Comparison of ENCODE assay signal across 23 cellular contexts in genomic region chr6:132236281-132236680, GRCh38.
"Had no signal": no experiment of that assay in that cellular context is flagged by ENCODE, and none has a peak within 500 bp of the region (broad histone marks: within the 10 kb centered on the region; RNA-seq: fewer than 3 reads in every experiment).

No MANE protein-coding gene starts in this region.

- H3K4me1 Mint-ChIP-seq: activated naive CD8-positive, alpha-beta T cell treated with anti-CD3 and anti-CD28 coated beads, Interleukin-2, amount 10 ng/mL, durations not matched to agents 7 days and 5 days had no signal

- H3K36me3 ChIP-seq: gastrocnemius medialis, left ventricle myocardium inferior, right lobe of liver, spleen, thoracic aorta, upper lobe of left lung had no signal

- H3K27ac Mint-ChIP-seq: activated B cell treated with CpG ODN at 0.5 μM for 24 hours; activated CD8-positive, alpha-beta T cell treated with anti-CD3 and anti-CD28 coated beads, Interleukin-2, amount 10 ng/mL, durations not matched to agents 7 days and 5 days; activated naive CD8-positive, alpha-beta T cell treated with anti-CD3 and anti-CD28 coated beads, Interleukin-2, amount 10 ng/mL, durations not matched to agents 7 days and 5 days; activated T-cell treated with anti-CD3 and anti-CD28 coated beads, Interleukin-2, amount 50 U/mL, for 24 hours; activated T-helper 2 cell treated with anti-CD3 and anti-CD28 coated beads, Interferon-gamma antibody, Interleukin-2, Interleukin-4, amounts not matched to agents 10 μg/mL and 5 μg/mL and 100 μg/mL, durations not matched to agents 14 hours and 24 hours and 36 hours; brain; stimulated activated naive B cell treated with anti-CD40 and anti-IgM and Interleukin-4, amounts not matched to agents 10 μg/mL and 1 μg/mL and 100 μg/mL, for 72 hours had no signal

- H3K27ac ChIP-seq: coronary artery, gastrocnemius medialis, left ventricle myocardium inferior, parathyroid adenoma, right lobe of liver, spleen, thoracic aorta, upper lobe of left lung had no signal

- H3K36me3 Mint-ChIP-seq: activated naive CD8-positive, alpha-beta T cell treated with anti-CD3 and anti-CD28 coated beads, Interleukin-2, amount 10 ng/mL, durations not matched to agents 7 days and 5 days; brain; stimulated activated naive B cell treated with anti-CD40 and anti-IgM and Interleukin-4, amounts not matched to agents 10 μg/mL and 1 μg/mL and 100 μg/mL, for 72 hours had no signal

- H3K9me3 Mint-ChIP-seq: activated B cell treated with CpG ODN at 0.5 μM for 24 hours; activated naive CD8-positive, alpha-beta T cell treated with anti-CD3 and anti-CD28 coated beads, Interleukin-2, amount 10 ng/mL, durations not matched to agents 7 days and 5 days; activated T-cell treated with anti-CD3 and anti-CD28 coated beads, Interleukin-2, amount 50 U/mL, for 24 hours; activated T-helper 2 cell treated with anti-CD3 and anti-CD28 coated beads, Interferon-gamma antibody, Interleukin-2, Interleukin-4, amounts not matched to agents 10 μg/mL and 5 μg/mL and 100 μg/mL, durations not matched to agents 14 hours and 24 hours and 36 hours; brain; stimulated activated naive B cell treated with anti-CD40 and anti-IgM and Interleukin-4, amounts not matched to agents 10 μg/mL and 1 μg/mL and 100 μg/mL, for 72 hours had no signal

- H3K27me3 ChIP-seq: gastrocnemius medialis, right lobe of liver, spleen, upper lobe of left lung had no signal

- H3K27me3 Mint-ChIP-seq: brain had no signal

- H2AFZ ChIP-seq: parathyroid adenoma had no signal

- H3K9me3 ChIP-seq: gastrocnemius medialis, left ventricle myocardium inferior, right lobe of liver, spleen, thoracic aorta, upper lobe of left lung had no signal

- DNase-seq: activated B cell treated with CpG ODN at 0.5 μM for 24 hours; activated CD4-positive, alpha-beta T cell treated with anti-CD3 and anti-CD28 coated beads for 48 hours; activated CD8-positive, alpha-beta T cell treated with anti-CD3 and anti-CD28 coated beads, Interleukin-2, amount 10 ng/mL, durations not matched to agents 7 days and 5 days; activated naive CD4-positive, alpha-beta T cell treated with Interleukin-2 at 50 U/mL for 16 hours; activated naive CD8-positive, alpha-beta T cell treated with anti-CD3 and anti-CD28 coated beads, Interleukin-2, amount 10 ng/mL, durations not matched to agents 7 days and 5 days; activated T-cell treated with anti-CD3 and anti-CD28 coated beads, Interleukin-2, amount 50 U/mL, for 24 hours; amygdala; central memory CD4-positive, alpha-beta T cell; gastrocnemius medialis; head of caudate nucleus; left ventricle myocardium inferior; mammary epithelial cell; right lobe of liver; spleen; stimulated activated CD4-positive, alpha-beta T cell treated with anti-CD3 and anti-CD28 coated beads, Interleukin-4, amount 100 ng/mL, for 4 hours; stimulated activated naive B cell treated with anti-CD40 and anti-IgM and Interleukin-4, amounts not matched to agents 10 μg/mL and 1 μg/mL and 100 μg/mL, for 72 hours; upper lobe of left lung had no signal

- H3K4me1 ChIP-seq: gastrocnemius medialis, left ventricle myocardium inferior, parathyroid adenoma, right lobe of liver, spleen, upper lobe of left lung had no signal

- ATAC-seq: activated CD8-positive, alpha-beta T cell treated with anti-CD3 and anti-CD28 coated beads, Interleukin-2, amount 10 ng/mL, durations not matched to agents 7 days and 5 days; esophagus mucosa; gastrocnemius medialis; right lobe of liver; stimulated activated naive B cell treated with anti-CD40 and anti-IgM and Interleukin-4, amounts not matched to agents 10 μg/mL and 1 μg/mL and 100 μg/mL, for 72 hours had no signal

- H3K4me3 ChIP-seq: coronary artery, gastrocnemius medialis, left ventricle myocardium inferior, right lobe of liver, spleen, thoracic aorta, upper lobe of left lung had no signal

- H3K79me2 ChIP-seq: parathyroid adenoma had no signal

- H3K4me3 Mint-ChIP-seq: activated B cell treated with CpG ODN at 0.5 μM for 24 hours; activated CD8-positive, alpha-beta T cell treated with anti-CD3 and anti-CD28 coated beads, Interleukin-2, amount 10 ng/mL, durations not matched to agents 7 days and 5 days; activated naive CD8-positive, alpha-beta T cell treated with anti-CD3 and anti-CD28 coated beads, Interleukin-2, amount 10 ng/mL, durations not matched to agents 7 days and 5 days; activated T-cell treated with anti-CD3 and anti-CD28 coated beads, Interleukin-2, amount 50 U/mL, for 24 hours; brain; stimulated activated naive B cell treated with anti-CD40 and anti-IgM and Interleukin-4, amounts not matched to agents 10 μg/mL and 1 μg/mL and 100 μg/mL, for 72 hours had no signal
